ENCODE assay signal across 6 cellular contexts in genomic region chr1:107590087-107590486, GRCh38.
"Had no signal": no experiment of that assay in that cellular context is flagged by ENCODE, and none has a peak within 500 bp of the region (broad histone marks: within the 10 kb centered on the region; RNA-seq: fewer than 3 reads in every experiment).

No MANE protein-coding gene starts in this region.

- DNase-seq: IMR-90, KBM-7, KG1 had no signal

- ATAC-seq: K562 had no signal

- H3K27ac ChIP-seq: HL-60 had no signal

- H3K4me3 ChIP-seq: K562 had no signal

- FAIRE-seq: HTR-8/SVneo, K562 had no signal
